In genomic region chr6:170529839-170530520, GRCh38 we compare ENCODE assay signal across 8 cellular contexts.
A peak's percentile ranks its signal among the peaks of the same experiment; 100 is the strongest.
DNase-seq lines count a peak whose midpoint lies in the region; ATAC-seq and TF ChIP-seq lines count a peak whose summit lies in the region.

No MANE protein-coding gene starts in this region.

- no peak overlapping the region for H3K4me3 ChIP-seq in AG10803 (ENCODE audit: low read length)

- peak; percentile 83 for ATAC-seq in GM18868 (IDR thresholded peaks at IDR 0.05; ENCODE audit: unreplicated experiment)
- ATAC-seq in HG03354 (IDR thresholded peaks at IDR 0.05; ENCODE audit: poor library complexity, severe bottlenecking, unreplicated experiment) = peak; percentile 83

- DNase-seq in AG10803 (ENCODE audit: low read depth) (peak; percentile 75), NCI-H526 (lab: John Stamatoyannopoulos, UW) (peak; percentile 67 to 81), ecto neural progenitor cell (ENCODE audit: low spot score) (peak; percentile 79), medulla oblongata (ENCODE audit: extremely low spot score) (peak; percentile 95)
- DNase-seq in activated CD4-positive, alpha-beta T cell treated with anti-CD3 and anti-CD28 coated beads, Interleukin-2, amount 50 U/mL, for 24 hours (ENCODE audit: low read depth in 1 of 2, low spot score in 1 of 2) = peak; percentile 36 to 52
- peak; percentile 28 to 29 for DNase-seq in stimulated activated CD8-positive, alpha-beta memory T cell treated with anti-CD3 and anti-CD28 coated beads, Interleukin-4, amount 100 ng/mL, for 1 hour (ENCODE audit: low read depth in 2 of 2, low spot score in 1 of 2)

- TF ChIP-seq CTCF in AG10803 (conservative IDR thresholded peaks at IDR 0.05; ENCODE audit: low read length) = peak; percentile 97

Comparison
In these comparisons a context has a peak if more than half of its experiments do, and no peak if none do; other contexts are left out.
1. DNase-seq: peak in every context shown above with its lines; median percentile 95 in medulla oblongata; 79 in ecto neural progenitor cell; 75 in AG10803; 74 in NCI-H526; 44 in activated CD4-positive, alpha-beta T cell treated with anti-CD3 and anti-CD28 coated beads, Interleukin-2, amount 50 U/mL, for 24 hours; 28 in stimulated activated CD8-positive, alpha-beta memory T cell treated with anti-CD3 and anti-CD28 coated beads, Interleukin-4, amount 100 ng/mL, for 1 hour.